20 cellular contexts compared by ENCODE assay signal in the genomic region with DNA sequence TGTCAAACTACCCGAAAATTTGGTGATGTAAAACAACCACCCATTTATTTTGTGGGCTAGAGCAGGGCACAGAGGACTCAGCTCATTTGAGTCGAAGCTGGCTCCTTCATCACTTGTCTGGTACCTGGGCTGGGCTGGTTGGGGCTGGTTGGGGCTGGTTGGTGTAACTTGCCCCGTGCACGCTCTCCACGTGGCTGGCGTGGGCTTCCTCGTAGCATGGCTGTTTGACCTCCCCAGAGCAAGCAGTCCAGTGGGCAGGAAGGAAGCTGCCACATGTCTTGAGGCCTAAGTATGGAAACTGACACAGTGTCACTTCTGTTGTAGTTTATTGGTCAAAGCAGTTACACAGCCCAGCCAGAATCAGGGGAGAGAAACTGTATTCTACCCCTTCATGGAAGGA. TPM values are rescaled to one million over a fixed set of nuclear protein-coding genes. Genes with fewer than 3 reads are reported as not detected.
DNase-seq lines count a peak whose midpoint lies in the region; ATAC-seq and TF ChIP-seq lines count a peak whose summit lies in the region.
"Had no signal": no experiment of that assay in that cellular context is flagged by ENCODE, and none has a peak within 500 bp of the region (broad histone marks: within the 10 kb centered on the region; RNA-seq: fewer than 3 reads in every experiment).

No MANE protein-coding gene starts in this region.

- no peak for ATAC-seq in WTC11
- ATAC-seq in naive B cell (ENCODE audit: low read depth in 2 of 2), result peak in 1 of 2 donors; percentile 15
- no peak for ATAC-seq in CD8-positive, alpha-beta T cell

- H3K36me3 Mint-ChIP-seq in WTC11 (peaks cover 6% of the 10 kb centered on the region), naive B cell (peaks cover 9% of the 10 kb centered on the region in 2 donors)
- H3K36me3 Mint-ChIP-seq in CD8-positive, alpha-beta T cell, result peaks cover 53% of the 10 kb centered on the region

- POLR2A ChIA-PET in WTC11 (lab: Charles Lee) (interaction anchor here (1.0 kb wide), 1 partner anchor 107 kb away, joined by 3 read pairs; no protein-coding TSS in a partner anchor), A673 (lab: Charles Lee; ENCODE audit: low non-redundant PET) (no interaction called here)
- POLR2A ChIA-PET in CD8-positive, alpha-beta T cell (lab: Charles Lee), result interaction anchor here (0.6 to 1.0 kb wide), 3 partner anchors 27 to 1653 kb away, joined by 3 to 5 read pairs (median 3); a partner anchor contains a TSS

- no peak overlapping the region for H3K27ac ChIP-seq in CD8-positive, alpha-beta T cell (ENCODE audit: low read depth, low read length)
- no peak overlapping the region for H3K27ac ChIP-seq in A673 (ENCODE audit: low read depth, low read length, poor library complexity, severe bottlenecking)
- H3K27ac ChIP-seq: GM23248, vagina had no signal

- H3K4me3 ChIP-seq in GM06990 (replicated peaks; ENCODE audit: low read depth, low read length) (no peak overlapping the region), A673 (ENCODE audit: low read depth, low read length, poor library complexity, severe bottlenecking) (no peak overlapping the region)
- H3K4me3 ChIP-seq in CD8-positive, alpha-beta T cell (ENCODE audit: low read depth, low read length), result no peak overlapping the region
- H3K4me3 ChIP-seq: GM23248, vagina had no signal

- H3K36me3 ChIP-seq in GM06990 (ENCODE audit: control insufficient read depth, insufficient read depth, low read length) (peaks cover 12% of the 10 kb centered on the region; the same call in 1 of the 2 replicates), A673 (ENCODE audit: insufficient read depth, low read length, poor library complexity, severe bottlenecking) (peaks cover 11% of the 10 kb centered on the region)
- H3K36me3 ChIP-seq in CD8-positive, alpha-beta T cell (ENCODE audit: insufficient read depth, low read length), result peaks cover 5% of the 10 kb centered on the region
- H3K36me3 ChIP-seq: vagina had no signal

- DNase-seq in GM06990 (ENCODE audit: extremely low read depth, insufficient read length) (peak; percentile 65), WTC11 (ENCODE audit: low spot score) (no peak), naive B cell (no peak), NCI-H69 (lab: John Stamatoyannopoulos, UW) (no peak), A673 (ENCODE audit: low spot score) (no peak)
- no peak for DNase-seq in activated effector memory CD4-positive, alpha-beta T cell treated with Interleukin-2 at 50 U/mL for 16 hours
- DNase-seq in CD8-positive, alpha-beta T cell, result no peak
- DNase-seq: aorta; COR-L47; EL; endodermal cell; GM23248; NCI-H2081; NCI-H510A treated with DMSO at 0.1 percent for 48 hours; OCI-M1; SIG-M5; stimulated activated CD4-positive, alpha-beta T cell treated with anti-CD3 and anti-CD28 coated beads, Interleukin-4, amount 100 ng/mL, for 1 hour had no signal

- peaks cover 41% of the 10 kb centered on the region for H3K4me1 ChIP-seq in CD8-positive, alpha-beta T cell (ENCODE audit: insufficient read depth, low read length)
- peaks cover 8% of the 10 kb centered on the region for H3K4me1 ChIP-seq in A673 (ENCODE audit: insufficient read depth, low read length, poor library complexity, severe bottlenecking)

- H3K27me3 ChIP-seq in GM06990 (replicated peaks; ENCODE audit: control insufficient read depth, insufficient read depth, low read length) (no peaks in the 10 kb centered on the region), A673 (replicated peaks; ENCODE audit: insufficient read depth, low read depth, low read length, poor library complexity) (no peaks in the 10 kb centered on the region)
- no peaks in the 10 kb centered on the region for H3K27me3 ChIP-seq in CD8-positive, alpha-beta T cell (ENCODE audit: insufficient read depth, low read length)
- H3K27me3 ChIP-seq: vagina had no signal

- H3K4me1 Mint-ChIP-seq in WTC11 (peaks cover 18% of the 10 kb centered on the region), naive B cell (peaks cover 55 to 73% (median 65%) of the 10 kb centered on the region in 3 donors)
- peaks cover 44% of the 10 kb centered on the region for H3K4me1 Mint-ChIP-seq in CD8-positive, alpha-beta T cell (ENCODE audit: low read depth)

- peak; percentile 29 for TF ChIP-seq POLR2A in GM19099 (IDR thresholded peaks at IDR 0.05; ENCODE audit: extremely low read depth, insufficient read length, low read depth)

- CTCF ChIA-PET in WTC11 (lab: Charles Lee), result interaction anchor here (1.0 kb wide), 2 partner anchors 27 to 29 kb away, joined by 3 to 4 read pairs; a partner anchor contains a TSS
- CTCF ChIA-PET in CD8-positive, alpha-beta T cell (lab: Charles Lee), result interaction anchor here (1.0 to 2.6 kb wide), 4 partner anchors 28 to 108 kb away, joined by 3 to 12 read pairs (median 6); a partner anchor contains a TSS
- CTCF ChIA-PET in A673 (lab: Charles Lee), result no interaction called here

- intact Hi-C loops in CD8-positive, alpha-beta T cell (cut with DNase I, micrococcal nuclease), result no loop called here
- intact Hi-C loops in A673 (cut with micrococcal nuclease; ENCODE audit: unreplicated experiment), result no loop called here

- BruUV-seq in A673 (replicated peaks; lab: Mats Ljungman, UMichigan), result no TSS peak

- H3K27me3 Mint-ChIP-seq in WTC11 (ENCODE audit: low read depth) (no peaks in the 10 kb centered on the region; the same call in 1 of the 2 replicates), naive B cell (no peaks in the 10 kb centered on the region)
- no peaks in the 10 kb centered on the region for H3K27me3 Mint-ChIP-seq in CD8-positive, alpha-beta T cell (ENCODE audit: low read depth)

- H3K27ac Mint-ChIP-seq in WTC11 (peak overlapping the region; percentile 8; the same call in 1 of the 2 replicates), naive B cell (peak overlapping the region; percentile 16 to 96 (median 84))
- no peak overlapping the region for H3K27ac Mint-ChIP-seq in CD8-positive, alpha-beta T cell
- H3K27ac Mint-ChIP-seq: endodermal cell; T-helper 1 cell treated with Interleukin-12 subunit alpha and Interleukin-12 subunit beta and Interleukin-4 antibody, amounts not matched to agents 30 μg/mL and 1 μg/mL, for 36 hours had no signal

- H3K4me3 Mint-ChIP-seq in WTC11, result no peak overlapping the region
- H3K4me3 Mint-ChIP-seq in naive B cell, result peak overlapping the region; percentile 3 to 88 (median 78)
- H3K4me3 Mint-ChIP-seq in CD8-positive, alpha-beta T cell, result no peak overlapping the region
- H3K4me3 Mint-ChIP-seq: endodermal cell; T-helper 1 cell treated with Interleukin-12 subunit alpha and Interleukin-12 subunit beta and Interleukin-4 antibody, amounts not matched to agents 30 μg/mL and 1 μg/mL, for 36 hours had no signal

- H3K9me3 Mint-ChIP-seq in WTC11, result peaks cover 4% of the 10 kb centered on the region
- peaks cover 0 to 4% (median 0%) of the 10 kb centered on the region in 7 donors for H3K9me3 Mint-ChIP-seq in naive B cell
- no peaks in the 10 kb centered on the region for H3K9me3 Mint-ChIP-seq in CD8-positive, alpha-beta T cell
- H3K9me3 Mint-ChIP-seq: endodermal cell had no signal

- TF ChIP-seq CTCF in GM06990 (IDR thresholded peaks at IDR 0.05; ENCODE audit: insufficient read depth, low read length, poor library complexity, severe bottlenecking) (no peak), WTC11 (IDR thresholded peaks at IDR 0.05) (no peak), A673 (conservative IDR thresholded peaks at IDR 0.05; ENCODE audit: low read depth, low read length) (no peak)
- TF ChIP-seq CTCF in CD8-positive, alpha-beta T cell (IDR thresholded peaks at IDR 0.05), result no peak

- H3K9me3 ChIP-seq in CD8-positive, alpha-beta T cell (ENCODE audit: low read length), result no peaks in the 10 kb centered on the region
- no peaks in the 10 kb centered on the region for H3K9me3 ChIP-seq in A673 (ENCODE audit: low read depth, low read length, poor library complexity, severe bottlenecking)
- H3K9me3 ChIP-seq: vagina had no signal

TF ChIP-seq in WTC11, 78 proteins besides CTCF, POLR2A, EP300 and RAD21:
- TF ChIP-seq ZNF121 (CRISPR knock-in tag; IDR thresholded peaks at IDR 0.05) (no peak), FOXP1 (CRISPR knock-in tag; IDR thresholded peaks at IDR 0.05; ENCODE audit: borderline replicate concordance) (no peak), OVOL2 (CRISPR knock-in tag; IDR thresholded peaks at IDR 0.05; ENCODE audit: borderline replicate concordance) (no peak), FOXK1 (CRISPR knock-in tag; IDR thresholded peaks at IDR 0.05) (no peak), ZNF138 (CRISPR knock-in tag; conservative IDR thresholded peaks at IDR 0.05) (no peak), MXD4 (CRISPR knock-in tag; IDR thresholded peaks at IDR 0.05; ENCODE audit: borderline replicate concordance) (no peak), RELA (CRISPR knock-in tag; IDR thresholded peaks at IDR 0.05; ENCODE audit: borderline replicate concordance) (no peak), IRF2 (CRISPR knock-in tag; IDR thresholded peaks at IDR 0.05; ENCODE audit: borderline replicate concordance, low read depth) (no peak)
- TF ChIP-seq, protein P1, sequence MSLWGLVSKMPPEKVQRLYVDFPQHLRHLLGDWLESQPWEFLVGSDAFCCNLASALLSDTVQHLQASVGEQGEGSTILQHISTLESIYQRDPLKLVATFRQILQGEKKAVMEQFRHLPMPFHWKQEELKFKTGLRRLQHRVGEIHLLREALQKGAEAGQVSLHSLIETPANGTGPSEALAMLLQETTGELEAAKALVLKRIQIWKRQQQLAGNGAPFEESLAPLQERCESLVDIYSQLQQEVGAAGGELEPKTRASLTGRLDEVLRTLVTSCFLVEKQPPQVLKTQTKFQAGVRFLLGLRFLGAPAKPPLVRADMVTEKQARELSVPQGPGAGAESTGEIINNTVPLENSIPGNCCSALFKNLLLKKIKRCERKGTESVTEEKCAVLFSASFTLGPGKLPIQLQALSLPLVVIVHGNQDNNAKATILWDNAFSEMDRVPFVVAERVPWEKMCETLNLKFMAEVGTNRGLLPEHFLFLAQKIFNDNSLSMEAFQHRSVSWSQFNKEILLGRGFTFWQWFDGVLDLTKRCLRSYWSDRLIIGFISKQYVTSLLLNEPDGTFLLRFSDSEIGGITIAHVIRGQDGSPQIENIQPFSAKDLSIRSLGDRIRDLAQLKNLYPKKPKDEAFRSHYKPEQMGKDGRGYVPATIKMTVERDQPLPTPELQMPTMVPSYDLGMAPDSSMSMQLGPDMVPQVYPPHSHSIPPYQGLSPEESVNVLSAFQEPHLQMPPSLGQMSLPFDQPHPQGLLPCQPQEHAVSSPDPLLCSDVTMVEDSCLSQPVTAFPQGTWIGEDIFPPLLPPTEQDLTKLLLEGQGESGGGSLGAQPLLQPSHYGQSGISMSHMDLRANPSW (CRISPR knock-in tag; conservative IDR thresholded peaks at IDR 0.05; ENCODE audit: low read depth), result no peak

RNA-seq across cellular contexts. Expression of a gene that starts 27.1 kb away (rescaled TPM):
- total RNA-seq in WTC11 (2021), result 25.8 to 31.0 TPM (median 29.8 TPM) in 3 replicates
- 10 to 100 TPM; 62.1 to 82.2 (median 70.3) TPM for polyA plus RNA-seq in naive B cell (ENCODE audit: low read depth in 6 of 6)
- 10 to 100 TPM; 29.4 to 32.3 TPM for total RNA-seq in CD8-positive, alpha-beta T cell
- total RNA-seq in A673 (2021), result 28.4 and 35.2 TPM in 2 replicates

Comparison
In these comparisons a context has a peak if more than half of its experiments do, and no peak if none do; other contexts are left out.
1. H3K4me3 Mint-ChIP-seq: peak in naive B cell (8 of 8); none in WTC11 (single experiment) and CD8-positive, alpha-beta T cell (single experiment).